15 cellular contexts compared by ENCODE assay signal in genomic region chr1:37574834-37575479, GRCh38. TPM values are rescaled to one million over a fixed set of nuclear protein-coding genes. Genes with fewer than 3 reads are reported as not detected.
DNase-seq lines count a peak whose midpoint lies in the region; ATAC-seq and TF ChIP-seq lines count a peak whose summit lies in the region.
"Had no signal": no experiment of that assay in that cellular context is flagged by ENCODE, and none has a peak within 500 bp of the region (broad histone marks: within the 10 kb centered on the region; RNA-seq: fewer than 3 reads in every experiment).

No MANE protein-coding gene starts in this region.

- peak; percentile 42 to 45 for ATAC-seq in activated T-cell treated with anti-CD3 and anti-CD28 coated beads, Interleukin-2, amount 50 U/mL, for 4 hours
- ATAC-seq in GM21786 (IDR thresholded peaks at IDR 0.05; ENCODE audit: unreplicated experiment) (no peak), heart left ventricle (no peak)

- H3K4me1 ChIP-seq in fibroblast of lung (ENCODE audit: control insufficient read depth, extremely low read depth, insufficient read depth, low read length): peaks cover 18% of the 10 kb centered on the region
- H3K4me1 ChIP-seq in heart left ventricle: no peaks in the 10 kb centered on the region
- H3K4me1 ChIP-seq: right atrium auricular region had no signal

- no peak overlapping the region for H2AFZ ChIP-seq in fibroblast of lung (ENCODE audit: low read length)
- H2AFZ ChIP-seq: PC-9 had no signal

- intact Hi-C loops in heart left ventricle (cut with DNase I): no loop called here

- H3K27me3 ChIP-seq in fibroblast of lung (ENCODE audit: control insufficient read depth, insufficient read depth, low read length) (no peaks in the 10 kb centered on the region), heart left ventricle (no peaks in the 10 kb centered on the region)
- H3K27me3 ChIP-seq: right atrium auricular region had no signal

- 89 to 90% (median 90%) methylated on average over 7 of the region's 7 CpGs for WGBS in heart left ventricle, 4 donors

- no peak for TF ChIP-seq CTCF in fibroblast of lung (conservative IDR thresholded peaks at IDR 0.05 in 1 of 2, IDR thresholded peaks at IDR 0.05 in 1 of 2; ENCODE audit: low read depth in 1 of 2, low read length in 2 of 2)
- TF ChIP-seq CTCF in heart left ventricle (IDR thresholded peaks at IDR 0.05): no peak

- H3K27me3 Mint-ChIP-seq in activated T-cell treated with anti-CD3 and anti-CD28 coated beads, Interleukin-2, amount 50 U/mL, for 4 hours (ENCODE audit: low read depth): no peaks in the 10 kb centered on the region
- no peaks in the 10 kb centered on the region for H3K27me3 Mint-ChIP-seq in activated CD4-positive, alpha-beta memory T cell treated with anti-CD3 and anti-CD28 coated beads, Interleukin-2, amount 10 ng/mL, durations not matched to agents 7 days and 5 days
- H3K27me3 Mint-ChIP-seq: brain had no signal

- peaks cover 62% of the 10 kb centered on the region for H3K36me3 Mint-ChIP-seq in activated T-cell treated with anti-CD3 and anti-CD28 coated beads, Interleukin-2, amount 50 U/mL, for 4 hours (ENCODE audit: insufficient read depth)
- peaks cover 80% of the 10 kb centered on the region for H3K36me3 Mint-ChIP-seq in activated CD4-positive, alpha-beta memory T cell treated with anti-CD3 and anti-CD28 coated beads, Interleukin-2, amount 10 ng/mL, durations not matched to agents 7 days and 5 days (ENCODE audit: low read depth)

- peak overlapping the region; percentile 60 for H3K27ac Mint-ChIP-seq in activated CD4-positive, alpha-beta memory T cell treated with anti-CD3 and anti-CD28 coated beads, Interleukin-2, amount 10 ng/mL, durations not matched to agents 7 days and 5 days
- H3K27ac Mint-ChIP-seq: brain had no signal

- H4K20me1 ChIP-seq in fibroblast of lung (ENCODE audit: control insufficient read depth, extremely low read depth, insufficient read depth, low read length): peaks cover 1% of the 10 kb centered on the region

- no peaks in the 10 kb centered on the region for H3K9me3 ChIP-seq in fibroblast of lung (ENCODE audit: control insufficient read depth, insufficient read depth, low read depth, low read length)
- no peaks in the 10 kb centered on the region for H3K9me3 ChIP-seq in heart left ventricle
- H3K9me3 ChIP-seq: right atrium auricular region had no signal

- H3K9me3 Mint-ChIP-seq in activated T-cell treated with anti-CD3 and anti-CD28 coated beads, Interleukin-2, amount 50 U/mL, for 4 hours: no peaks in the 10 kb centered on the region
- H3K9me3 Mint-ChIP-seq in activated CD4-positive, alpha-beta memory T cell treated with anti-CD3 and anti-CD28 coated beads, Interleukin-2, amount 10 ng/mL, durations not matched to agents 7 days and 5 days: no peaks in the 10 kb centered on the region
- H3K9me3 Mint-ChIP-seq: brain had no signal

- CTCF ChIA-PET in activated CD4-positive, alpha-beta memory T cell treated with anti-CD3 and anti-CD28 coated beads, Interleukin-2, amount 10 ng/mL, durations not matched to agents 7 days and 5 days (lab: Charles Lee): interaction anchor here (1.0 to 2.3 kb wide), 2 partner anchors 88 to 285 kb away, joined by 3 to 6 read pairs; partner anchors contain the start of gene MTF1

- POLR2A ChIA-PET in activated CD4-positive, alpha-beta memory T cell treated with anti-CD3 and anti-CD28 coated beads, Interleukin-2, amount 10 ng/mL, durations not matched to agents 7 days and 5 days (lab: Charles Lee): interaction anchor here (0.7 to 2.6 kb wide), 5 partner anchors 19 to 118 kb away, joined by 3 to 12 read pairs (median 5); partner anchors contain the start of genes CDCA8, GNL2, SNIP1 and ZC3H12A

- DNase-seq in activated T-cell treated with anti-CD3 and anti-CD28 coated beads, Interleukin-2, amount 50 U/mL, for 4 hours: no peak
- DNase-seq in activated T-cell treated with anti-CD3 and anti-CD28 coated beads, Interleukin-2, amount 50 U/mL, for 1 hour: no peak
- DNase-seq in activated CD4-positive, alpha-beta memory T cell treated with anti-CD3 and anti-CD28 coated beads, Interleukin-2, amount 10 ng/mL, durations not matched to agents 7 days and 5 days: no peak
- DNase-seq in fibroblast of lung (ENCODE audit: low read depth in 2 of 2) (peak; percentile 59 to 84), stromal cell of bone marrow (ENCODE audit: low read depth) (peak; percentile 51), HuH-7.5 (ENCODE audit: low spot score) (no peak), heart left ventricle (no peak)
- DNase-seq: ACHN; activated CD4-positive, CD25-positive, alpha-beta regulatory T cell; PC-9 had no signal

- no peak for TF ChIP-seq POLR2A in heart left ventricle (IDR thresholded peaks at IDR 0.05)

- H3K36me3 ChIP-seq in fibroblast of lung (ENCODE audit: control insufficient read depth, insufficient read depth, low read length) (peaks cover 13% of the 10 kb centered on the region), heart left ventricle (peaks cover 0 to 100% (median 98%) of the 10 kb centered on the region in 9 donors)

- H3K4me1 Mint-ChIP-seq in activated T-cell treated with anti-CD3 and anti-CD28 coated beads, Interleukin-2, amount 50 U/mL, for 4 hours (ENCODE audit: low read depth): peaks cover 39% of the 10 kb centered on the region
- peaks cover 71% of the 10 kb centered on the region for H3K4me1 Mint-ChIP-seq in activated CD4-positive, alpha-beta memory T cell treated with anti-CD3 and anti-CD28 coated beads, Interleukin-2, amount 10 ng/mL, durations not matched to agents 7 days and 5 days
- H3K4me1 Mint-ChIP-seq: brain had no signal

- H3K9ac ChIP-seq in fibroblast of lung (ENCODE audit: insufficient read depth, low read length): no peak overlapping the region

- H3K27ac ChIP-seq in fibroblast of lung (ENCODE audit: insufficient read depth, low read length): peak overlapping the region; percentile 60
- peak overlapping the region in 1 of 12 donors; percentile 33 for H3K27ac ChIP-seq in heart left ventricle
- H3K27ac ChIP-seq: HL-60, PC-9, right atrium auricular region had no signal

- H3K4me3 Mint-ChIP-seq in activated T-cell treated with anti-CD3 and anti-CD28 coated beads, Interleukin-2, amount 50 U/mL, for 4 hours: no peak overlapping the region
- H3K4me3 Mint-ChIP-seq in activated CD4-positive, alpha-beta memory T cell treated with anti-CD3 and anti-CD28 coated beads, Interleukin-2, amount 10 ng/mL, durations not matched to agents 7 days and 5 days: no peak overlapping the region
- H3K4me3 Mint-ChIP-seq: brain had no signal

- no peaks in the 10 kb centered on the region for H3K79me2 ChIP-seq in fibroblast of lung (ENCODE audit: control insufficient read depth, insufficient read depth, low read length)

- H3K4me2 ChIP-seq in fibroblast of lung (ENCODE audit: extremely low read depth, insufficient read depth, low read length): peak overlapping the region; percentile 16
- H3K4me2 ChIP-seq: PC-9 had no signal

- H3K4me3 ChIP-seq in fibroblast of lung (replicated peaks in 1 of 4; ENCODE audit: control extremely low read depth in 1 of 4, insufficient read depth in 1 of 4, low read depth in 3 of 4, low read length in 4 of 4) (no peak overlapping the region), heart left ventricle (no peak overlapping the region)
- H3K4me3 ChIP-seq: PC-9, right atrium auricular region had no signal

RNA-seq across cellular contexts. Expression of gene DNALI1, which starts 18.2 kb away (rescaled TPM):
- not detected for total RNA-seq in activated T-cell treated with anti-CD3 and anti-CD28 coated beads, Interleukin-2, amount 50 U/mL, for 4 hours
- total RNA-seq in activated CD4-positive, alpha-beta memory T cell treated with anti-CD3 and anti-CD28 coated beads, Interleukin-2, amount 10 ng/mL, durations not matched to agents 7 days and 5 days: under 1 TPM; 0.13 to 0.18 TPM
- 3.6 and 5.0 TPM in 2 replicates for total RNA-seq in fibroblast of lung
- 8.3 and 13.4 TPM in 2 replicates for polyA plus RNA-seq in fibroblast of lung
- 20.5 and 23.2 TPM in 2 replicates for polyA plus RNA-seq in fibroblast of lung (2012)
- 5.5 and 18.9 TPM in 2 replicates for polyA minus RNA-seq in fibroblast of lung (ENCODE audit: low replicate concordance)
- total RNA-seq in heart left ventricle: 10 to 100 TPM in 1 of 9 donors, 1 to 10 TPM in 8; 2.0 to 12.5 (median 3.3) TPM
- polyA plus RNA-seq in heart left ventricle: 1 to 10 TPM; 1.9 to 5.2 TPM
- total RNA-seq: PC-9 had no signal

RNA-seq across cellular contexts. Expression of gene GNL2, which starts 20.8 kb away (rescaled TPM):
- 100 to 1,000 TPM; 131 to 144 (median 137) TPM for total RNA-seq in activated T-cell treated with anti-CD3 and anti-CD28 coated beads, Interleukin-2, amount 50 U/mL, for 4 hours
- total RNA-seq in activated CD4-positive, alpha-beta memory T cell treated with anti-CD3 and anti-CD28 coated beads, Interleukin-2, amount 10 ng/mL, durations not matched to agents 7 days and 5 days: 10 to 100 TPM; 50.6 to 52.8 TPM
- total RNA-seq in fibroblast of lung: 56.0 and 73.3 TPM in 2 replicates
- 50.0 and 58.7 TPM in 2 replicates for polyA plus RNA-seq in fibroblast of lung
- polyA plus RNA-seq in fibroblast of lung (2012): 79.3 and 101 TPM in 2 replicates
- polyA minus RNA-seq in fibroblast of lung (ENCODE audit: low replicate concordance): 11.9 and 22.6 TPM in 2 replicates
- total RNA-seq in heart left ventricle: 10 to 100 TPM; 19.4 to 29.7 (median 23.8) TPM
- 10 to 100 TPM; 39.0 to 76.7 TPM for polyA plus RNA-seq in heart left ventricle

RNA-seq across cellular contexts. Expression of gene SNIP1, which starts 20.9 kb away (rescaled TPM):
- 10 to 100 TPM; 29.3 to 35.0 (median 30.4) TPM for total RNA-seq in activated T-cell treated with anti-CD3 and anti-CD28 coated beads, Interleukin-2, amount 50 U/mL, for 4 hours
- total RNA-seq in activated CD4-positive, alpha-beta memory T cell treated with anti-CD3 and anti-CD28 coated beads, Interleukin-2, amount 10 ng/mL, durations not matched to agents 7 days and 5 days: 10 to 100 TPM; 24.2 to 25.9 TPM
- total RNA-seq in fibroblast of lung (10.9 and 11.3 TPM in 2 replicates), heart left ventricle (10 to 100 TPM in 2 of 9 donors, 1 to 10 TPM in 7; 6.8 to 11.2 (median 9.0) TPM)
- polyA plus RNA-seq in fibroblast of lung (8.0 and 8.2 TPM in 2 replicates), heart left ventricle (1 to 10 TPM; 3.0 to 6.9 TPM)
- 7.1 and 9.5 TPM in 2 replicates for polyA plus RNA-seq in fibroblast of lung (2012)
- 3.5 and 4.5 TPM in 2 replicates for polyA minus RNA-seq in fibroblast of lung (ENCODE audit: low replicate concordance)

RNA-seq across cellular contexts. Expression of gene RSPO1, which starts 59.7 kb away (rescaled TPM):
- not detected for total RNA-seq in activated T-cell treated with anti-CD3 and anti-CD28 coated beads, Interleukin-2, amount 50 U/mL, for 4 hours
- not detected for total RNA-seq in activated CD4-positive, alpha-beta memory T cell treated with anti-CD3 and anti-CD28 coated beads, Interleukin-2, amount 10 ng/mL, durations not matched to agents 7 days and 5 days
- total RNA-seq in fibroblast of lung (0.26 and 0.50 TPM in 2 replicates), heart left ventricle (10 to 100 TPM in 1 of 9 donors, not detected in 8; 13.2 TPM)
- polyA plus RNA-seq in fibroblast of lung (0.08 and 0.15 TPM in 2 replicates), heart left ventricle (not detected)
- polyA plus RNA-seq in fibroblast of lung (2012): 0.05 and 0.14 TPM in 2 replicates
- not detected in 2 replicates for polyA minus RNA-seq in fibroblast of lung (ENCODE audit: low replicate concordance)
- total RNA-seq: lung microvascular endothelial cell, PC-9 had no signal

Comparison
In these comparisons a context has a peak if more than half of its experiments do, and no peak if none do; other contexts are left out.
1. ATAC-seq: peak in activated T-cell treated with anti-CD3 and anti-CD28 coated beads, Interleukin-2, amount 50 U/mL, for 4 hours (2 of 2); none in GM21786 (single experiment) and heart left ventricle (0 of 4).
2. DNase-seq: peak in fibroblast of lung (2 of 2) and stromal cell of bone marrow (single experiment); none in activated T-cell treated with anti-CD3 and anti-CD28 coated beads, Interleukin-2, amount 50 U/mL, for 4 hours (single experiment), activated T-cell treated with anti-CD3 and anti-CD28 coated beads, Interleukin-2, amount 50 U/mL, for 1 hour (single experiment), activated CD4-positive, alpha-beta memory T cell treated with anti-CD3 and anti-CD28 coated beads, Interleukin-2, amount 10 ng/mL, durations not matched to agents 7 days and 5 days (single experiment), HuH-7.5 (single experiment) and heart left ventricle (0 of 5).